Comparison of ENCODE assay signal across 18 cellular contexts in genomic region chr1:101130673-101131072, GRCh38.
DNase-seq lines count a peak whose midpoint lies in the region; ATAC-seq, FAIRE-seq and TF ChIP-seq lines count a peak whose summit lies in the region.
"Had no signal": no experiment of that assay in that cellular context is flagged by ENCODE, and none has a peak within 500 bp of the region (broad histone marks: within the 10 kb centered on the region; RNA-seq: fewer than 3 reads in every experiment).

No MANE protein-coding gene starts in this region.

- dilution Hi-C loops in IMR-90 (cut with HindIII; ENCODE audit: low sequenced_read_pairs, unreplicated experiment): no loop called here

- no peaks in the 10 kb centered on the region for H3K36me3 Mint-ChIP-seq in nephron (ENCODE audit: low read depth)
- H3K36me3 Mint-ChIP-seq in stimulated activated naive B cell treated with anti-CD40 and anti-IgM and Interleukin-4, amounts not matched to agents 10 μg/mL and 1 μg/mL and 100 μg/mL, for 72 hours: peaks cover 0 to 4% of the 10 kb centered on the region in 2 donors
- H3K36me3 Mint-ChIP-seq: brain had no signal

- CTCF ChIA-PET in IMR-90 (lab: Yijun Ruan, JAX): interaction anchor here (1.1 kb wide), 1 partner anchor 9 kb away, joined by 3 read pairs; no protein-coding TSS in a partner anchor

- H3K23ac ChIP-seq in IMR-90 (ENCODE audit: low read depth, low read length): no peak overlapping the region

- in situ Hi-C loops in Caki2 (cut with HindIII; ENCODE audit: low pct_unique_long_range_greater_than_20kb, low sequenced_read_pairs) (no loop called here), IMR-90 (cut with MboI; ENCODE audit: low sequenced_read_pairs) (no loop called here)

- H2AFZ ChIP-seq in IMR-90 (replicated peaks; ENCODE audit: low read length, poor library complexity): peak overlapping the region; percentile 63

- no peak for TF ChIP-seq RAD21 in IMR-90 (IDR thresholded peaks at IDR 0.05; ENCODE audit: low read length)

- H3K9ac ChIP-seq in IMR-90 (ENCODE audit: low read depth, low read length): no peak overlapping the region
- H3K9ac ChIP-seq: BLaER1 treated with 17β-estradiol and CSF1 and Interleukin-3, amounts not matched to agents 10 nM and 100 nM had no signal

- no peak overlapping the region for H2BK5ac ChIP-seq in IMR-90 (ENCODE audit: low read depth, low read length, poor library complexity, severe bottlenecking)

- peak overlapping the region; percentile 10 for H2AK9ac ChIP-seq in IMR-90 (replicated peaks; ENCODE audit: low read depth, low read length, poor library complexity)

- H3K4me3 Mint-ChIP-seq in nephron: peak overlapping the region in 1 of 3 experiments; percentile 11
- H3K4me3 Mint-ChIP-seq in stimulated activated naive B cell treated with anti-CD40 and anti-IgM and Interleukin-4, amounts not matched to agents 10 μg/mL and 1 μg/mL and 100 μg/mL, for 72 hours: no peak overlapping the region
- H3K4me3 Mint-ChIP-seq: brain, endodermal cell had no signal

- no peak overlapping the region for H3K27ac ChIP-seq in IMR-90 (ENCODE audit: insufficient read depth, low read length)
- H3K27ac ChIP-seq: BLaER1 treated with 17β-estradiol and CSF1 and Interleukin-3, amounts not matched to agents 10 nM and 100 nM; gastroesophageal sphincter; upper lobe of right lung had no signal

- no peak overlapping the region for H4K91ac ChIP-seq in IMR-90 (ENCODE audit: insufficient read depth, low read depth, low read length)

- no peaks in the 10 kb centered on the region for H3K9me3 ChIP-seq in IMR-90 (ENCODE audit: control insufficient read depth, insufficient read depth, low read length)
- H3K9me3 ChIP-seq: BLaER1 treated with 17β-estradiol and CSF1 and Interleukin-3, amounts not matched to agents 10 nM and 100 nM; gastroesophageal sphincter; upper lobe of right lung had no signal

- DNase-seq in Caki2 (ENCODE audit: low read depth) (peak; percentile 79), IMR-90 (peak; percentile 40), bronchial epithelial cell (ENCODE audit: low read depth) (peak; percentile 45), GF-D8 (lab: John Stamatoyannopoulos, UW) (no peak), DMS 273 (lab: John Stamatoyannopoulos, UW; ENCODE audit: unreplicated experiment) (no peak)
- no peak for DNase-seq in stimulated activated naive B cell treated with anti-CD40 and anti-IgM and Interleukin-4, amounts not matched to agents 10 μg/mL and 1 μg/mL and 100 μg/mL, for 72 hours
- DNase-seq: activated T-cell treated with anti-CD3 and anti-CD28 coated beads, Interleukin-2, amount 50 U/mL, for 72 hours; endodermal cell; GDM1; NCI-H187 treated with DMSO at 0.1 percent for 48 hours; NCI-H524 treated with DMSO at 0.1 percent for 48 hours; upper lobe of right lung had no signal

- no peak overlapping the region for H4K5ac ChIP-seq in IMR-90 (ENCODE audit: low read depth, low read length)

- no peak for FAIRE-seq in bronchial epithelial cell (lab: Jason Lieb, UNC)
- FAIRE-seq: GM18507 had no signal

- H4K8ac ChIP-seq in IMR-90 (ENCODE audit: low read depth in 2 of 2, low read length in 2 of 2): no peak overlapping the region

- no peak overlapping the region for H3K14ac ChIP-seq in IMR-90 (replicated peaks; ENCODE audit: low read depth, low read length)

- no peak overlapping the region for H3K4ac ChIP-seq in IMR-90 (ENCODE audit: low read depth, low read length)

- H3K4me3 ChIP-seq in IMR-90 (ENCODE audit: insufficient read depth, low read depth, low read length): no peak overlapping the region
- no peak overlapping the region for H3K4me3 ChIP-seq in bronchial epithelial cell (ENCODE audit: low read depth, low read length)
- H3K4me3 ChIP-seq: BLaER1 treated with 17β-estradiol and CSF1 and Interleukin-3, amounts not matched to agents 10 nM and 100 nM; gastroesophageal sphincter; upper lobe of right lung had no signal

- H4K20me1 ChIP-seq in IMR-90 (ENCODE audit: insufficient read depth, low read length): no peaks in the 10 kb centered on the region
- H4K20me1 ChIP-seq: BLaER1 treated with 17β-estradiol and CSF1 and Interleukin-3, amounts not matched to agents 10 nM and 100 nM had no signal

- H3K9me1 ChIP-seq in IMR-90 (ENCODE audit: insufficient read depth, low read length): no peaks in the 10 kb centered on the region

- no peak overlapping the region for H2BK20ac ChIP-seq in IMR-90 (ENCODE audit: low read depth, low read length)

- TF ChIP-seq POLR2A in IMR-90 (IDR thresholded peaks at IDR 0.05; ENCODE audit: low read depth, low read length): no peak

- no peaks in the 10 kb centered on the region for H3K9me3 Mint-ChIP-seq in nephron
- peaks cover 0 to 2% of the 10 kb centered on the region in 2 donors for H3K9me3 Mint-ChIP-seq in stimulated activated naive B cell treated with anti-CD40 and anti-IgM and Interleukin-4, amounts not matched to agents 10 μg/mL and 1 μg/mL and 100 μg/mL, for 72 hours
- H3K9me3 Mint-ChIP-seq: activated T-cell treated with anti-CD3 and anti-CD28 coated beads, Interleukin-2, amount 50 U/mL, for 72 hours; brain; endodermal cell; T-helper 2 cell treated with Interferon-gamma antibody and Interleukin-4, amounts not matched to agents 5 μg/mL and 100 μg/mL, for 36 hours had no signal

- no peak; the same call in 1 of the 2 replicates for ATAC-seq in IMR-90 (ENCODE audit: low read depth)
- ATAC-seq in stimulated activated naive B cell treated with anti-CD40 and anti-IgM and Interleukin-4, amounts not matched to agents 10 μg/mL and 1 μg/mL and 100 μg/mL, for 72 hours (replicated peaks): no peak
- ATAC-seq: gastroesophageal sphincter, upper lobe of right lung had no signal

- H3K18ac ChIP-seq in IMR-90 (ENCODE audit: low read depth, low read length): no peak overlapping the region

- no peaks in the 10 kb centered on the region for H3K27me3 Mint-ChIP-seq in nephron (ENCODE audit: low read depth)
- no peaks in the 10 kb centered on the region for H3K27me3 Mint-ChIP-seq in stimulated activated naive B cell treated with anti-CD40 and anti-IgM and Interleukin-4, amounts not matched to agents 10 μg/mL and 1 μg/mL and 100 μg/mL, for 72 hours
- H3K27me3 Mint-ChIP-seq: brain had no signal

- POLR2A ChIA-PET in IMR-90 (lab: Charles Lee; ENCODE audit: unreplicated experiment): no interaction called here

- no peak overlapping the region for H2BK120ac ChIP-seq in IMR-90 (ENCODE audit: low read depth, low read length)

- intact Hi-C loops in IMR-90 (cut with micrococcal nuclease): no loop called here

- H2AK5ac ChIP-seq in IMR-90 (ENCODE audit: low read depth, low read length): no peak overlapping the region

- H3K4me1 Mint-ChIP-seq in nephron: peaks cover 18% of the 10 kb centered on the region
- H3K4me1 Mint-ChIP-seq in stimulated activated naive B cell treated with anti-CD40 and anti-IgM and Interleukin-4, amounts not matched to agents 10 μg/mL and 1 μg/mL and 100 μg/mL, for 72 hours: peaks cover 34 to 50% of the 10 kb centered on the region in 2 donors

- BruUV-seq in IMR-90 (replicated peaks; lab: Mats Ljungman, UMichigan): no TSS peak

- 70% methylated on average over 4 of the region's 6 CpGs; no CpG with 5 or more reads in 1 of the 2 experiments for WGBS in IMR-90 (ENCODE audit: extremely low coverage in 2 of 2, insufficient read length in 1 of 2), 2 experiments

- no peak for TF ChIP-seq CTCF in IMR-90 (conservative IDR thresholded peaks at IDR 0.05; ENCODE audit: low read depth, low read length)
- no peak for TF ChIP-seq CTCF in bronchial epithelial cell (IDR thresholded peaks at IDR 0.05; ENCODE audit: insufficient read depth, low read length, severe bottlenecking)
- TF ChIP-seq CTCF in nephron (IDR thresholded peaks at IDR 0.05; ENCODE audit: unreplicated experiment in 3 of 3): no peak

- H3K4me1 ChIP-seq in IMR-90 (ENCODE audit: control insufficient read depth, insufficient read depth, low read length): no peaks in the 10 kb centered on the region
- H3K4me1 ChIP-seq: gastroesophageal sphincter, upper lobe of right lung had no signal

- no peaks in the 10 kb centered on the region for H3K79me1 ChIP-seq in IMR-90 (ENCODE audit: low read depth in 1 of 2, low read length in 2 of 2)

- H2BK15ac ChIP-seq in IMR-90 (ENCODE audit: low read depth, low read length): no peak overlapping the region

- H3K4me2 ChIP-seq in IMR-90 (ENCODE audit: low read depth, low read length): no peak overlapping the region

- peak overlapping the region; percentile 1 to 82 (median 36) for H3K27ac Mint-ChIP-seq in nephron
- no peak overlapping the region for H3K27ac Mint-ChIP-seq in stimulated activated naive B cell treated with anti-CD40 and anti-IgM and Interleukin-4, amounts not matched to agents 10 μg/mL and 1 μg/mL and 100 μg/mL, for 72 hours
- H3K27ac Mint-ChIP-seq: endodermal cell had no signal

- H3K36me3 ChIP-seq in IMR-90 (ENCODE audit: control insufficient read depth, insufficient read depth, low read length) (no peaks in the 10 kb centered on the region), bronchial epithelial cell (ENCODE audit: control insufficient read depth, insufficient read depth, low read length) (no peaks in the 10 kb centered on the region)
- H3K36me3 ChIP-seq: BLaER1 treated with 17β-estradiol and CSF1 and Interleukin-3, amounts not matched to agents 10 nM and 100 nM; gastroesophageal sphincter; upper lobe of right lung had no signal

- H3K27me3 ChIP-seq in IMR-90 (ENCODE audit: control insufficient read depth, insufficient read depth, low read length): no peaks in the 10 kb centered on the region; the same call in 1 of the 2 replicates
- peaks cover 6% of the 10 kb centered on the region for H3K27me3 ChIP-seq in bronchial epithelial cell (ENCODE audit: control insufficient read depth, insufficient read depth, low read length)
- H3K27me3 ChIP-seq: BLaER1 treated with 17β-estradiol and CSF1 and Interleukin-3, amounts not matched to agents 10 nM and 100 nM; gastroesophageal sphincter; upper lobe of right lung had no signal

- H3K56ac ChIP-seq in IMR-90 (ENCODE audit: extremely low read depth, insufficient read depth, low read length): no peak overlapping the region

TF ChIP-seq in IMR-90, 13 proteins besides CTCF, POLR2A, EP300 and RAD21 (continues in another document):
- TF ChIP-seq BHLHE40 (IDR thresholded peaks at IDR 0.05; ENCODE audit: low read depth, low read length) (no peak), ELK1 (IDR thresholded peaks at IDR 0.05; ENCODE audit: borderline replicate concordance, low read depth, low read length) (no peak), RFX5 (IDR thresholded peaks at IDR 0.05; ENCODE audit: low read depth, low read length) (no peak), NFE2L2 (IDR thresholded peaks at IDR 0.05; ENCODE audit: low read depth, low read length) (no peak), CEBPB (IDR thresholded peaks at IDR 0.05; ENCODE audit: low read depth, low read length) (no peak), MAFK (IDR thresholded peaks at IDR 0.05; ENCODE audit: low read depth, low read length) (no peak)

Comparison
In these comparisons a context has a peak if more than half of its experiments do, and no peak if none do; other contexts are left out.
1. DNase-seq: peak in Caki2 (single experiment), IMR-90 (single experiment) and bronchial epithelial cell (single experiment); none in GF-D8 (single experiment), stimulated activated naive B cell treated with anti-CD40 and anti-IgM and Interleukin-4, amounts not matched to agents 10 μg/mL and 1 μg/mL and 100 μg/mL, for 72 hours (single experiment) and DMS 273 (single experiment).